ENCODE assay signal across 8 cellular contexts in the genomic region with DNA sequence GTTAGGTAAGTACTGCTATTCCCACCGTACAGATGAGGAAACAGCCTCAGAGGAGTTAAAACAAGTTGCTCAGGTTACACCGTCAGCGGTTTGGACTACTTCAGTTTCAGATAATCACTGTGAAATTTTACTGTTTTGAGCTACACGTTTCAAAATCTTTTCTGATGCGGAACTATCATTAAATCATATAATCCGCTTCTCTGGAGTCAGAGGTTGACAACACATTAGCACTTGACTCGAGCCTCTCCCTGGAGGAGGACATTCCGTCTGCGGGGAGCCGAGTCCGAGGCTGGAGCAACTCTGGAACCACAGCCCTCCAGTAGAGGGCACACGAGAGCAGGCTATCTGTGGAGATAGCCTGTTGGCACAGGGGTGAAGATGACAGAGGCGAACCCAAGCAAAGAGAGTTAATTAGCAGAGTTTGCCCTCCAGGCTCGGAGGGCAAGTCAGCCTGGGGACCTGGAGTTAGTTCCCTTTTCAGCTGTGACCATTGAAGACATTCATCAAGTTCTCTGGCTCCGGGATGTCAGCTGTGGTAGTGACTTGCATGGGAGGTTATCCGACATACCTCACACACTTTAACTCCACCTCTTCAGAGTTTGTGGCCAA.
A peak's percentile ranks its signal among the peaks of the same experiment; 100 is the strongest.
DNase-seq lines count a peak whose midpoint lies in the region; ATAC-seq and TF ChIP-seq lines count a peak whose summit lies in the region.

No MANE protein-coding gene starts in this region.

- no peak for TF ChIP-seq POLR2A in GM18505 (IDR thresholded peaks at IDR 0.05; ENCODE audit: borderline replicate concordance, extremely low read depth, insufficient read depth, insufficient read length)

- in situ Hi-C loops in ACHN (cut with HindIII; ENCODE audit: low pct_ligation_motif_present, low pct_unique_long_range_greater_than_20kb, low sequenced_read_pairs): no loop called here

- intact Hi-C loops in left colon (cut with DNase I, micrococcal nuclease): loop anchor here in 1 of 2 donors (10.0 kb wide), 3 partner anchors 125 to 255 kb away; no protein-coding TSS in a partner anchor

- ATAC-seq in GM18505 (IDR thresholded peaks at IDR 0.05; ENCODE audit: unreplicated experiment) (peak; percentile 62), HG02973 (IDR thresholded peaks at IDR 0.05; ENCODE audit: unreplicated experiment) (peak; percentile 67), left colon (peak; percentile 96)
- ATAC-seq in activated CD4-positive, CD25-positive, alpha-beta regulatory T cell treated with anti-CD3 and anti-CD28 coated beads, Interleukin-2, amount 50 U/mL, for 24 hours: peak; percentile 72 to 82

- DNase-seq in ACHN (peak; percentile 69), NCI-H2196 (lab: John Stamatoyannopoulos, UW; ENCODE audit: unreplicated experiment) (peak; percentile 61), left colon (peak; percentile 77 to 90)
- peak; percentile 50 for DNase-seq in central memory CD4-positive, alpha-beta T cell
- DNase-seq in stimulated activated CD4-positive, alpha-beta T cell treated with anti-CD3 and anti-CD28 coated beads, Interleukin-4, amount 100 ng/mL, for 24 hours: peak; percentile 79

Comparison
In these comparisons a context has a peak if more than half of its experiments do, and no peak if none do; other contexts are left out.
1. Peak in every context shown above with its lines: DNase-seq and ATAC-seq.